Comparison of ENCODE assay signal across 24 cellular contexts in genomic region chr13:23107665-23108064, GRCh38.
DNase-seq lines count a peak whose midpoint lies in the region; ATAC-seq, FAIRE-seq and TF ChIP-seq lines count a peak whose summit lies in the region.
"Had no signal": no experiment of that assay in that cellular context is flagged by ENCODE, and none has a peak within 500 bp of the region (broad histone marks: within the 10 kb centered on the region; RNA-seq: fewer than 3 reads in every experiment).

No MANE protein-coding gene starts in this region.

- H3K4me1 Mint-ChIP-seq in GM23338 = no peaks in the 10 kb centered on the region
- H3K4me1 Mint-ChIP-seq in activated CD8-positive, alpha-beta T cell treated with anti-CD3 and anti-CD28 coated beads for 36 hours (ENCODE audit: low read depth) = no peaks in the 10 kb centered on the region
- H3K4me1 Mint-ChIP-seq: CD14-positive monocyte; CD4-positive, alpha-beta memory T cell; CD4-positive, CD25-positive, alpha-beta regulatory T cell; CD8-positive, alpha-beta memory T cell had no signal

- CTCF ChIA-PET in HepG2 (lab: Yijun Ruan, JAX; ENCODE audit: low intra/inter-chr PET ratio, low total read pairs) (no interaction called here), K562 (lab: Yijun Ruan, JAX; ENCODE audit: low intra/inter-chr PET ratio) (no interaction called here)
- CTCF ChIA-PET in activated CD8-positive, alpha-beta T cell treated with anti-CD3 and anti-CD28 coated beads for 36 hours (lab: Charles Lee) = no interaction called here

- no peak overlapping the region for H3K27ac ChIP-seq in HepG2 (ENCODE audit: extremely low read length, insufficient read depth, low read length)
- no peak overlapping the region for H3K27ac ChIP-seq in right lobe of liver
- H3K27ac ChIP-seq in GM23338 (ENCODE audit: low read depth) = no peak overlapping the region
- H3K27ac ChIP-seq in K562 (ENCODE audit: extremely low read depth, low read depth, low read length) = no peak overlapping the region
- H3K27ac ChIP-seq: 22Rv1, BLaER1 had no signal

- no peak for TF ChIP-seq RAD21 in HepG2 (CRISPR knock-in tag; IDR thresholded peaks at IDR 0.05)
- no peak for TF ChIP-seq RAD21 in K562 (CRISPR knock-in tag; conservative IDR thresholded peaks at IDR 0.05 in 1 of 2, IDR thresholded peaks at IDR 0.05 in 1 of 2)

- POLR2A ChIA-PET in HepG2 (lab: Yijun Ruan, JAX) = no interaction called here
- POLR2A ChIA-PET in K562 (lab: Yijun Ruan, JAX) = no interaction called here
- POLR2A ChIA-PET in activated CD8-positive, alpha-beta T cell treated with anti-CD3 and anti-CD28 coated beads for 36 hours (lab: Charles Lee) = no interaction called here

- no peak for DNase-seq in HepG2 (ENCODE audit: low spot score)
- no peak for DNase-seq in right lobe of liver
- DNase-seq in GM23338 (ENCODE audit: low spot score) = no peak
- no peak for DNase-seq in K562 (ENCODE audit: extremely low read depth in 1 of 4, low spot score in 3 of 4)
- DNase-seq in activated CD8-positive, alpha-beta T cell treated with anti-CD3 and anti-CD28 coated beads for 36 hours = no peak
- DNase-seq in foreskin fibroblast = no peak
- no peak for DNase-seq in activated effector memory CD4-positive, alpha-beta T cell treated with anti-CD3 and anti-CD28 coated beads, Interleukin-2, amount 50 U/mL, for 16 hours
- DNase-seq: ACHN; BE2C; C1 segment of cervical spinal cord; CD4-positive, alpha-beta memory T cell; CD4-positive, CD25-positive, alpha-beta regulatory T cell; CD8-positive, alpha-beta memory T cell; COR-L47; DMS79 treated with DMSO at 0.1 percent for 48 hours; EL; GDM1 had no signal

- H3K27me3 ChIP-seq in HepG2 (ENCODE audit: control insufficient read depth in 1 of 2, insufficient read depth in 2 of 2, low read length in 2 of 2) (peaks cover 0 to 15% of the 10 kb centered on the region in 2 experiments; a peak in 1 of 5 replicates), right lobe of liver (no peaks in the 10 kb centered on the region), GM23338 (ENCODE audit: insufficient read depth) (no peaks in the 10 kb centered on the region), K562 (ENCODE audit: control insufficient read depth in 2 of 2, insufficient read depth in 2 of 2, low read length in 2 of 2) (no peaks in the 10 kb centered on the region; a peak in 2 of 5 replicates)
- H3K27me3 ChIP-seq: BE2C, BLaER1 had no signal

- H4K20me1 ChIP-seq in HepG2 (ENCODE audit: insufficient read depth, low read length) = no peaks in the 10 kb centered on the region
- H4K20me1 ChIP-seq in GM23338 (replicated peaks; ENCODE audit: insufficient read depth) = no peaks in the 10 kb centered on the region
- no peaks in the 10 kb centered on the region for H4K20me1 ChIP-seq in K562 (replicated peaks; ENCODE audit: control insufficient read depth, insufficient read depth, low read length)
- H4K20me1 ChIP-seq: BLaER1 had no signal

- no peak overlapping the region for H3K9ac ChIP-seq in HepG2 (ENCODE audit: insufficient read depth, low read depth, low read length)
- no peak overlapping the region for H3K9ac ChIP-seq in K562 (ENCODE audit: insufficient read depth in 1 of 2, low read depth in 2 of 2, low read length in 2 of 2)
- H3K9ac ChIP-seq: BLaER1 had no signal

- H3K4me3 Mint-ChIP-seq in GM23338 = no peak overlapping the region
- H3K4me3 Mint-ChIP-seq in activated CD8-positive, alpha-beta T cell treated with anti-CD3 and anti-CD28 coated beads for 36 hours = no peak overlapping the region
- H3K4me3 Mint-ChIP-seq: CD14-positive monocyte; CD4-positive, alpha-beta memory T cell; CD4-positive, CD25-positive, alpha-beta regulatory T cell; CD8-positive, alpha-beta memory T cell had no signal

- H3K36me3 Mint-ChIP-seq in GM23338 (ENCODE audit: low read depth) = no peaks in the 10 kb centered on the region
- H3K36me3 Mint-ChIP-seq in activated CD8-positive, alpha-beta T cell treated with anti-CD3 and anti-CD28 coated beads for 36 hours (ENCODE audit: low read depth) = no peaks in the 10 kb centered on the region
- H3K36me3 Mint-ChIP-seq: CD14-positive monocyte; CD4-positive, alpha-beta memory T cell; CD4-positive, CD25-positive, alpha-beta regulatory T cell; CD8-positive, alpha-beta memory T cell had no signal

- H3K36me3 ChIP-seq in HepG2 (replicated peaks in 1 of 2; ENCODE audit: control insufficient read depth in 1 of 2, insufficient read depth in 2 of 2, low read length in 2 of 2) (no peaks in the 10 kb centered on the region), right lobe of liver (no peaks in the 10 kb centered on the region), GM23338 (ENCODE audit: insufficient read depth) (no peaks in the 10 kb centered on the region), K562 (ENCODE audit: control insufficient read depth, insufficient read depth, low read length) (no peaks in the 10 kb centered on the region)
- H3K36me3 ChIP-seq: BE2C, BLaER1 had no signal

- no peak overlapping the region for H3K4me2 ChIP-seq in HepG2 (ENCODE audit: low read depth, low read length)
- no peak overlapping the region for H3K4me2 ChIP-seq in GM23338
- no peak overlapping the region for H3K4me2 ChIP-seq in K562 (ENCODE audit: insufficient read depth, low read length)
- H3K4me2 ChIP-seq: BLaER1 had no signal

- no peaks in the 10 kb centered on the region for H3K9me3 Mint-ChIP-seq in GM23338
- H3K9me3 Mint-ChIP-seq in activated CD8-positive, alpha-beta T cell treated with anti-CD3 and anti-CD28 coated beads for 36 hours = no peaks in the 10 kb centered on the region

- no peak for TF ChIP-seq CTCF in HepG2 (CRISPR knock-in tag; IDR thresholded peaks at IDR 0.05)
- no peak for TF ChIP-seq CTCF in right lobe of liver (IDR thresholded peaks at IDR 0.05)
- no peak for TF ChIP-seq CTCF in GM23338 (conservative IDR thresholded peaks at IDR 0.05; ENCODE audit: low read depth in 2 of 2)
- no peak for TF ChIP-seq CTCF in K562 (IDR thresholded peaks at IDR 0.05 in 2 of 3, conservative IDR thresholded peaks at IDR 0.05 in 1 of 3; ENCODE audit: insufficient read depth in 2 of 3, low read depth in 1 of 3, low read length in 3 of 3)
- TF ChIP-seq CTCF in activated CD8-positive, alpha-beta T cell treated with anti-CD3 and anti-CD28 coated beads for 36 hours (IDR thresholded peaks at IDR 0.05) = no peak
- no peak for TF ChIP-seq CTCF in foreskin fibroblast (IDR thresholded peaks at IDR 0.05; ENCODE audit: low read depth, low read length)

- FAIRE-seq in HepG2 (lab: Jason Lieb, UNC) = no peak
- no peak for FAIRE-seq in K562 (lab: Jason Lieb, UNC)
- FAIRE-seq: D721Med, GM12878, GM12892, GM18507 had no signal

- peaks cover 2% of the 10 kb centered on the region for H3K27me3 Mint-ChIP-seq in GM23338 (ENCODE audit: insufficient read depth, low read depth, poor library complexity)
- no peaks in the 10 kb centered on the region for H3K27me3 Mint-ChIP-seq in activated CD8-positive, alpha-beta T cell treated with anti-CD3 and anti-CD28 coated beads for 36 hours
- H3K27me3 Mint-ChIP-seq: CD4-positive, CD25-positive, alpha-beta regulatory T cell had no signal

- no peak overlapping the region for H3K4me3 ChIP-seq in HepG2 (replicated peaks in 1 of 3; ENCODE audit: insufficient read depth in 1 of 3, low read depth in 2 of 3, low read length in 3 of 3)
- H3K4me3 ChIP-seq in right lobe of liver = no peak overlapping the region
- no peak overlapping the region for H3K4me3 ChIP-seq in GM23338
- no peak overlapping the region for H3K4me3 ChIP-seq in K562
- no peak overlapping the region for H3K4me3 ChIP-seq in foreskin fibroblast (ENCODE audit: low read depth in 1 of 2, low read length in 2 of 2)
- H3K4me3 ChIP-seq: BLaER1, GM12878 had no signal

- intact Hi-C loops in HepG2 (cut with micrococcal nuclease; ENCODE audit: unreplicated experiment) = no loop called here
- intact Hi-C loops in right lobe of liver (cut with DNase I) = no loop called here
- intact Hi-C loops in K562 (cut with micrococcal nuclease) = no loop called here
- intact Hi-C loops in activated CD8-positive, alpha-beta T cell treated with anti-CD3 and anti-CD28 coated beads for 36 hours (cut with micrococcal nuclease) = no loop called here

- no peak for TF ChIP-seq EP300 in HepG2 (IDR thresholded peaks at IDR 0.05; ENCODE audit: low read depth in 2 of 2, low read length in 2 of 2)
- TF ChIP-seq EP300 in HepG2 (CRISPR knock-in tag; IDR thresholded peaks at IDR 0.05; ENCODE audit: borderline replicate concordance) = no peak
- TF ChIP-seq EP300 in K562 (IDR thresholded peaks at IDR 0.05; ENCODE audit: low read length) = no peak

- BruUV-seq in HepG2 (replicated peaks; lab: Mats Ljungman, UMichigan) (no TSS peak), K562 (replicated peaks; lab: Mats Ljungman, UMichigan) (no TSS peak)

- in situ Hi-C loops in HepG2 (cut with HindIII; ENCODE audit: extremely low pct_ligation_motif_present, low pct_unique_long_range_greater_than_20kb) = no loop called here
- in situ Hi-C loops in K562 (cut with MboI) = no loop called here

- H3K9me2 ChIP-seq in GM23338 (ENCODE audit: insufficient read depth) = no peaks in the 10 kb centered on the region

- TF ChIP-seq POLR2A in HepG2 (IDR thresholded peaks at IDR 0.05; ENCODE audit: insufficient read depth in 1 of 2, low read depth in 2 of 2, low read length in 2 of 2) (no peak), right lobe of liver (IDR thresholded peaks at IDR 0.05) (no peak), K562 (conservative IDR thresholded peaks at IDR 0.05) (no peak)

- H3F3A ChIP-seq in GM23338 (replicated peaks; ENCODE audit: low read depth) = no peaks in the 10 kb centered on the region

- ATAC-seq in HepG2 (no peak), right lobe of liver (no peak), GM23338 (no peak), K562 (no peak)
- no peak for ATAC-seq in activated CD8-positive, alpha-beta T cell treated with anti-CD3 and anti-CD28 coated beads for 36 hours
- ATAC-seq: GM12878 had no signal

- H3K27ac Mint-ChIP-seq in GM23338 = no peak overlapping the region
- H3K27ac Mint-ChIP-seq in activated CD8-positive, alpha-beta T cell treated with anti-CD3 and anti-CD28 coated beads for 36 hours = no peak overlapping the region
- H3K27ac Mint-ChIP-seq: CD14-positive monocyte; CD4-positive, alpha-beta memory T cell; CD4-positive, CD25-positive, alpha-beta regulatory T cell; CD8-positive, alpha-beta memory T cell had no signal

- H2AFZ ChIP-seq in HepG2 (ENCODE audit: low read length) (no peak overlapping the region), GM23338 (0 out of 2 replicates have a peak overlapping the region, but pooled peaks have one; percentile 47), K562 (ENCODE audit: low read depth, low read length) (no peak overlapping the region)

- H3K9me1 ChIP-seq in K562 (ENCODE audit: control insufficient read depth, insufficient read depth, low read length) = no peaks in the 10 kb centered on the region

- H3K4me1 ChIP-seq in HepG2 (ENCODE audit: insufficient read depth, low read length) (no peaks in the 10 kb centered on the region), right lobe of liver (no peaks in the 10 kb centered on the region), GM23338 (ENCODE audit: insufficient read depth) (no peaks in the 10 kb centered on the region), K562 (replicated peaks in 1 of 2; ENCODE audit: control insufficient read depth in 2 of 2, insufficient read depth in 2 of 2, low read length in 2 of 2) (no peaks in the 10 kb centered on the region)
- H3K4me1 ChIP-seq: BE2C had no signal

- H3K9me3 ChIP-seq in HepG2 (ENCODE audit: low read length) (no peaks in the 10 kb centered on the region), right lobe of liver (no peaks in the 10 kb centered on the region), K562 (replicated peaks; ENCODE audit: control insufficient read depth, insufficient read depth, low read depth, low read length) (no peaks in the 10 kb centered on the region)
- H3K9me3 ChIP-seq: BE2C had no signal

- WGBS in HepG2 (ENCODE audit: low lambda C conversion rate) = 7% methylated on average over 7 of the region's 7 CpGs
- 39% methylated on average over 5 of the region's 7 CpGs for WGBS in right lobe of liver (ENCODE audit: insufficient coverage, low coverage, low lambda C conversion rate, missing lambda C conversion rate)
- 0% methylated on average over 5 of the region's 7 CpGs for WGBS in K562 (ENCODE audit: insufficient coverage, low coverage, missing lambda C conversion rate)

- H3K79me2 ChIP-seq in HepG2 (ENCODE audit: insufficient read depth, low read length) (no peaks in the 10 kb centered on the region), GM23338 (replicated peaks; ENCODE audit: insufficient read depth) (no peaks in the 10 kb centered on the region), K562 (ENCODE audit: control insufficient read depth, insufficient read depth, low read length) (no peaks in the 10 kb centered on the region)

Comparison
In these comparisons a context has a peak if more than half of its experiments do, and no peak if none do; other contexts are left out.
1. Of the 241 proteins assayed by ChIP-seq in both HepG2 and K562: peak only in HepG2: MAFF and MAFK; only in K562: MAFG; in both: none; in neither: 238.